ENCODE assay signal across 11 cellular contexts in genomic region chr6:149846321-149846720, GRCh38. TPM values are rescaled to one million over a fixed set of nuclear protein-coding genes. Genes with fewer than 3 reads are reported as not detected.
DNase-seq lines count a peak whose midpoint lies in the region; ATAC-seq and TF ChIP-seq lines count a peak whose summit lies in the region.
"Had no signal": no experiment of that assay in that cellular context is flagged by ENCODE, and none has a peak within 500 bp of the region (broad histone marks: within the 10 kb centered on the region; RNA-seq: fewer than 3 reads in every experiment).

No MANE protein-coding gene starts in this region.

- peak overlapping the region; percentile 49 for H3K27ac ChIP-seq in brain microvascular endothelial cell

- H3K9me3 ChIP-seq in MG63: no peaks in the 10 kb centered on the region
- H3K9me3 ChIP-seq: Peyer's patch had no signal

- no peak overlapping the region for H3K4me3 ChIP-seq in MG63
- no peak overlapping the region for H3K4me3 ChIP-seq in brain microvascular endothelial cell (ENCODE audit: low read depth, low read length)
- H3K4me3 ChIP-seq: Peyer's patch had no signal

- DNase-seq in Ammon's horn (ENCODE audit: low spot score): peak; percentile 34
- DNase-seq in MG63: peak; percentile 90
- peak; percentile 84 for DNase-seq in brain microvascular endothelial cell
- peak; percentile 65 for DNase-seq in mucosa of gallbladder (ENCODE audit: low spot score)
- DNase-seq: activated CD8-positive, alpha-beta memory T cell treated with anti-CD3 and anti-CD28 coated beads, Interleukin-2, amount 10 ng/mL, durations not matched to agents 7 days and 5 days; effector memory CD4-positive, alpha-beta T cell had no signal

- no peaks in the 10 kb centered on the region for H3K27me3 ChIP-seq in MG63
- no peaks in the 10 kb centered on the region for H3K27me3 ChIP-seq in brain microvascular endothelial cell (replicated peaks)
- H3K27me3 ChIP-seq: Peyer's patch had no signal

- in situ Hi-C loops in brain microvascular endothelial cell (cut with HindIII; ENCODE audit: low pct_ligation_motif_present, low sequenced_read_pairs): no loop called here

- no peak for TF ChIP-seq CTCF in brain microvascular endothelial cell (IDR thresholded peaks at IDR 0.05; ENCODE audit: low read depth, low read length, missing control alignments)

- no peak for ATAC-seq in GM21737 (IDR thresholded peaks at IDR 0.05; ENCODE audit: unreplicated experiment)
- ATAC-seq in HG03432 (IDR thresholded peaks at IDR 0.05; ENCODE audit: unreplicated experiment): no peak
- ATAC-seq in GM18870 (IDR thresholded peaks at IDR 0.05; ENCODE audit: unreplicated experiment): no peak
- no peak for ATAC-seq in HG02678 (IDR thresholded peaks at IDR 0.05; ENCODE audit: unreplicated experiment)

- H3K36me3 ChIP-seq in MG63 (peaks cover 75% of the 10 kb centered on the region), brain microvascular endothelial cell (replicated peaks) (no peaks in the 10 kb centered on the region)
- H3K36me3 ChIP-seq: Peyer's patch had no signal

RNA-seq across cellular contexts. Expression of gene LRP11, which starts 17.8 kb away (rescaled TPM):
- total RNA-seq in MG63 (2014; rRNA removed; shearing (Covaris generic); ENCODE audit: low replicate concordance): 40.1 and 48.0 TPM in 2 replicates
- total RNA-seq in mucosa of gallbladder: 50.0 TPM

RNA-seq across cellular contexts. Expression of gene RAET1E, which starts 51.6 kb away (rescaled TPM):
- 2.8 and 5.7 TPM in 2 replicates for total RNA-seq in MG63 (2014; rRNA removed; shearing (Covaris generic); ENCODE audit: low replicate concordance)
- total RNA-seq in mucosa of gallbladder: 0.23 TPM
- total RNA-seq: activated CD8-positive, alpha-beta memory T cell treated with anti-CD3 and anti-CD28 coated beads, Interleukin-2, amount 10 ng/mL, durations not matched to agents 7 days and 5 days; Peyer's patch had no signal

Comparison
In these comparisons a context has a peak if more than half of its experiments do, and no peak if none do; other contexts are left out.
1. DNase-seq: peak in every context shown above with its lines; median percentile 90 in MG63; 84 in brain microvascular endothelial cell; 65 in mucosa of gallbladder; 34 in Ammon's horn.